ENCODE assay signal across 7 cellular contexts in genomic region chr15:63600001-63600645, GRCh38. TPM values are rescaled to one million over a fixed set of nuclear protein-coding genes. Genes with fewer than 3 reads are reported as not detected.
DNase-seq lines count a peak whose midpoint lies in the region; ATAC-seq, FAIRE-seq and TF ChIP-seq lines count a peak whose summit lies in the region.

No MANE protein-coding gene starts in this region.

- FAIRE-seq in RCC 7860 (lab: Jason Lieb, UNC) = no peak

- H3K27ac ChIP-seq in heart right ventricle = peak overlapping the region; percentile 36 to 95 (median 89)

- peak; percentile 0 for ATAC-seq in GM18498 (IDR thresholded peaks at IDR 0.05; ENCODE audit: unreplicated experiment)
- peak; percentile 11 for ATAC-seq in HG03354 (IDR thresholded peaks at IDR 0.05; ENCODE audit: poor library complexity, severe bottlenecking, unreplicated experiment)
- peak; percentile 5 to 11 for ATAC-seq in activated T-cell treated with anti-CD3 and anti-CD28 coated beads, Interleukin-2, amount 50 U/mL, for 4 hours
- peak; percentile 2 to 18 (median 8) for ATAC-seq in heart right ventricle

- no peaks in the 10 kb centered on the region for H3K36me3 Mint-ChIP-seq in activated T-cell treated with anti-CD3 and anti-CD28 coated beads, Interleukin-2, amount 50 U/mL, for 4 hours (ENCODE audit: insufficient read depth)

- H3K27me3 Mint-ChIP-seq in activated T-cell treated with anti-CD3 and anti-CD28 coated beads, Interleukin-2, amount 50 U/mL, for 4 hours (ENCODE audit: low read depth) = no peaks in the 10 kb centered on the region

- peak overlapping the region; percentile 11 to 74 (median 68) for H3K4me3 ChIP-seq in heart right ventricle

- intact Hi-C loops in heart right ventricle (cut with DNase I) = loop anchor here in 2 of 10 donors (10.0 kb wide), 2 partner anchors 295 to 465 kb away; no protein-coding TSS in a partner anchor

- DNase-seq in activated T-cell treated with anti-CD3 and anti-CD28 coated beads, Interleukin-2, amount 50 U/mL, for 4 hours = no peak
- DNase-seq in heart right ventricle (peak in 1 of 2 donors; percentile 31), putamen (ENCODE audit: low spot score) (peak; percentile 47), RCC 7860 (ENCODE audit: low spot score) (no peak)
- DNase-seq in central memory CD4-positive, alpha-beta T cell = no peak

- H3K9me3 Mint-ChIP-seq in activated T-cell treated with anti-CD3 and anti-CD28 coated beads, Interleukin-2, amount 50 U/mL, for 4 hours = no peaks in the 10 kb centered on the region

- H3K4me3 Mint-ChIP-seq in activated T-cell treated with anti-CD3 and anti-CD28 coated beads, Interleukin-2, amount 50 U/mL, for 4 hours = peak overlapping the region; percentile 87

- H3K4me1 ChIP-seq in heart right ventricle = peaks cover 16 to 89% (median 59%) of the 10 kb centered on the region in 9 donors

- no peaks in the 10 kb centered on the region for H3K27me3 ChIP-seq in heart right ventricle

- H3K36me3 ChIP-seq in heart right ventricle = peaks cover 0 to 9% (median 0%) of the 10 kb centered on the region in 9 donors

- peaks cover 58% of the 10 kb centered on the region for H3K4me1 Mint-ChIP-seq in activated T-cell treated with anti-CD3 and anti-CD28 coated beads, Interleukin-2, amount 50 U/mL, for 4 hours (ENCODE audit: low read depth)

- WGBS in heart right ventricle, 2 donors = 14 to 15% methylated on average over 26 to 28 of the region's 28 CpGs

- TF ChIP-seq CTCF in heart right ventricle (IDR thresholded peaks at IDR 0.05) = no peak

- H3K9me3 ChIP-seq in heart right ventricle = no peaks in the 10 kb centered on the region

RNA-seq across cellular contexts. Expression of gene FBXL22, which starts 2.9 kb away (rescaled TPM):
- 1 to 10 TPM in 1 of 3 donors, under 1 TPM in 2; 0.79 to 1.2 (median 0.87) TPM for total RNA-seq in activated T-cell treated with anti-CD3 and anti-CD28 coated beads, Interleukin-2, amount 50 U/mL, for 4 hours
- total RNA-seq in heart right ventricle = 10 to 100 TPM; 10.9 to 37.7 (median 23.5) TPM
- 10 to 100 TPM in 1 of 2 donors, 1 to 10 TPM in 1; 2.5 to 38.3 TPM for polyA plus RNA-seq in heart right ventricle

Comparison
In these comparisons a context has a peak if more than half of its experiments do, and no peak if none do; other contexts are left out.
1. RNA of gene FBXL22, which starts 2.9 kb away (total RNA-seq): 10.9 to 37.7 TPM in heart right ventricle; 0.79 to 1.2 TPM in activated T-cell treated with anti-CD3 and anti-CD28 coated beads, Interleukin-2, amount 50 U/mL, for 4 hours; every median in the first group is over 4 times any median in the second.
2. Peak in every context shown above with its lines, with median percentiles within 50 percentile points of each other: ATAC-seq.